ENCODE assay signal across 11 cellular contexts in the genomic region with DNA sequence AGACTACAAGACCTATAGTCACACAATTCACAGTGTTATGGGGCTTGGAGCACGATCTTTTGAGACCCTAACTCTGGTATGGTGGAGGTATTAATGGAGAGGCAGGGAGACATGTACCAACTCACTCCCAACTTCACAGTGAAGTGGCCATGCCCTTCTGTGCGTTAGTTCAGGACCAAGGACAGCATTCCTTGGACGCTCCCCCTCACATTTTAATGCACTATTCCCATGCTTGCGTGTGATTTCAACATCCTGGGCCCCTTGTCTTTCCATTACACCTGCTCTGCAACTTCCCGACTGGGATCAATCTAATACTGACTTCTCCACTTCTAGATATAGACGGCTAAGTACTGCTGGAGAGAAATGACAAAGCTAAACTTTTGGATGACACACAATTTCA.
DNase-seq lines count a peak whose midpoint lies in the region; ATAC-seq and TF ChIP-seq lines count a peak whose summit lies in the region.
"Had no signal": no experiment of that assay in that cellular context is flagged by ENCODE, and none has a peak within 500 bp of the region (broad histone marks: within the 10 kb centered on the region; RNA-seq: fewer than 3 reads in every experiment).

No MANE protein-coding gene starts in this region.

- H3K4me3 Mint-ChIP-seq in MCF 10A (ENCODE audit: unreplicated experiment), result no peak overlapping the region
- H3K4me3 Mint-ChIP-seq in activated T-cell treated with anti-CD3 and anti-CD28 coated beads, Interleukin-2, amount 50 U/mL, for 4 hours, result no peak overlapping the region
- H3K4me3 Mint-ChIP-seq in activated CD4-positive, alpha-beta T cell treated with anti-CD3 and anti-CD28 coated beads, Interleukin-2, amount 10 ng/mL, durations not matched to agents 24 days and 14 days, result no peak overlapping the region
- H3K4me3 Mint-ChIP-seq: dendritic cell treated with granulocyte-macrophage colony-stimulating factor and Interleukin-4, amounts not matched to agents 40 ng/mL and 50 ng/mL, for 4 days had no signal

- H3K4me1 Mint-ChIP-seq in MCF 10A (ENCODE audit: insufficient read depth, unreplicated experiment), result peaks cover 16% of the 10 kb centered on the region
- no peaks in the 10 kb centered on the region for H3K4me1 Mint-ChIP-seq in activated T-cell treated with anti-CD3 and anti-CD28 coated beads, Interleukin-2, amount 50 U/mL, for 4 hours (ENCODE audit: low read depth)
- no peaks in the 10 kb centered on the region for H3K4me1 Mint-ChIP-seq in activated CD4-positive, alpha-beta T cell treated with anti-CD3 and anti-CD28 coated beads, Interleukin-2, amount 10 ng/mL, durations not matched to agents 24 days and 14 days

- no peak for TF ChIP-seq CTCF in MCF 10A (IDR thresholded peaks at IDR 0.05; ENCODE audit: unreplicated experiment)
- TF ChIP-seq CTCF in breast epithelium (IDR thresholded peaks at IDR 0.05), result no peak
- TF ChIP-seq CTCF in foreskin fibroblast (IDR thresholded peaks at IDR 0.05; ENCODE audit: low read depth, low read length), result no peak

- H3K27me3 Mint-ChIP-seq in MCF 10A (ENCODE audit: insufficient read depth, unreplicated experiment), result no peaks in the 10 kb centered on the region
- no peaks in the 10 kb centered on the region for H3K27me3 Mint-ChIP-seq in activated T-cell treated with anti-CD3 and anti-CD28 coated beads, Interleukin-2, amount 50 U/mL, for 4 hours (ENCODE audit: low read depth)
- H3K27me3 Mint-ChIP-seq in activated CD4-positive, alpha-beta T cell treated with anti-CD3 and anti-CD28 coated beads, Interleukin-2, amount 10 ng/mL, durations not matched to agents 24 days and 14 days, result no peaks in the 10 kb centered on the region
- H3K27me3 Mint-ChIP-seq: dendritic cell treated with granulocyte-macrophage colony-stimulating factor and Interleukin-4, amounts not matched to agents 40 ng/mL and 50 ng/mL, for 4 days had no signal

- H3K27ac ChIP-seq in breast epithelium, result no peak overlapping the region

- no TSS peak for BruUV-seq in MCF 10A (replicated peaks; lab: Mats Ljungman, UMichigan)

- DNase-seq in MCF 10A (ENCODE audit: unreplicated experiment) (peak; percentile 59), breast epithelium (ENCODE audit: low spot score in 2 of 2) (no peak), foreskin fibroblast (peak; percentile 28 to 70), stromal cell of bone marrow (ENCODE audit: low read depth) (peak; percentile 17), G401 (ENCODE audit: low spot score) (no peak)
- DNase-seq in activated T-cell treated with anti-CD3 and anti-CD28 coated beads, Interleukin-2, amount 50 U/mL, for 4 hours, result no peak
- DNase-seq in activated CD4-positive, alpha-beta T cell treated with anti-CD3 and anti-CD28 coated beads, Interleukin-2, amount 10 ng/mL, durations not matched to agents 24 days and 14 days, result no peak
- DNase-seq: activated T-cell treated with anti-CD3 and anti-CD28 coated beads, Interleukin-2, amount 50 U/mL, for 1 hour; stimulated activated naive CD4-positive, alpha-beta T cell had no signal

- no peaks in the 10 kb centered on the region for H3K4me1 ChIP-seq in breast epithelium

- POLR2A ChIA-PET in MCF 10A (lab: Yijun Ruan, JAX), result no interaction called here

- in situ Hi-C loops in G401 (cut with HindIII; ENCODE audit: low sequenced_read_pairs), result no loop called here

- no peak for TF ChIP-seq POLR2A in breast epithelium (IDR thresholded peaks at IDR 0.05)

- H3K27me3 ChIP-seq in breast epithelium, result no peaks in the 10 kb centered on the region

- peak; percentile 50; the same call in 1 of the 3 replicates for ATAC-seq in SK-N-SH treated with all-trans-retinoic acid at 6 μM for 48 hours
- ATAC-seq in activated T-cell treated with anti-CD3 and anti-CD28 coated beads, Interleukin-2, amount 50 U/mL, for 4 hours, result no peak

- CTCF ChIA-PET in MCF 10A (lab: Yijun Ruan, JAX), result interaction anchor here (1.1 kb wide), 1 partner anchor 10 kb away, joined by 3 read pairs; no protein-coding TSS in a partner anchor

- H3K9me3 Mint-ChIP-seq in MCF 10A (ENCODE audit: unreplicated experiment), result no peaks in the 10 kb centered on the region
- H3K9me3 Mint-ChIP-seq in activated T-cell treated with anti-CD3 and anti-CD28 coated beads, Interleukin-2, amount 50 U/mL, for 4 hours, result no peaks in the 10 kb centered on the region
- H3K9me3 Mint-ChIP-seq in activated CD4-positive, alpha-beta T cell treated with anti-CD3 and anti-CD28 coated beads, Interleukin-2, amount 10 ng/mL, durations not matched to agents 24 days and 14 days, result no peaks in the 10 kb centered on the region
- H3K9me3 Mint-ChIP-seq: dendritic cell treated with granulocyte-macrophage colony-stimulating factor and Interleukin-4, amounts not matched to agents 40 ng/mL and 50 ng/mL, for 4 days had no signal

- H3K9me3 ChIP-seq in breast epithelium, result no peaks in the 10 kb centered on the region

- intact Hi-C loops in MCF 10A (cut with micrococcal nuclease) (no loop called here), breast epithelium (cut with DNase I; ENCODE audit: low total_unique reads) (no loop called here)
- intact Hi-C loops in activated CD4-positive, alpha-beta T cell treated with anti-CD3 and anti-CD28 coated beads, Interleukin-2, amount 10 ng/mL, durations not matched to agents 24 days and 14 days (cut with micrococcal nuclease), result no loop called here

- H3K36me3 Mint-ChIP-seq in MCF 10A (ENCODE audit: insufficient read depth, unreplicated experiment), result no peaks in the 10 kb centered on the region
- no peaks in the 10 kb centered on the region for H3K36me3 Mint-ChIP-seq in activated T-cell treated with anti-CD3 and anti-CD28 coated beads, Interleukin-2, amount 50 U/mL, for 4 hours (ENCODE audit: insufficient read depth)
- H3K36me3 Mint-ChIP-seq in activated CD4-positive, alpha-beta T cell treated with anti-CD3 and anti-CD28 coated beads, Interleukin-2, amount 10 ng/mL, durations not matched to agents 24 days and 14 days (ENCODE audit: low read depth), result no peaks in the 10 kb centered on the region

- H3K36me3 ChIP-seq in breast epithelium, result no peaks in the 10 kb centered on the region

- H3K4me3 ChIP-seq in breast epithelium, result no peak overlapping the region
- no peak overlapping the region for H3K4me3 ChIP-seq in foreskin fibroblast (ENCODE audit: low read depth in 1 of 2, low read length in 2 of 2)

- no peak overlapping the region for H3K27ac Mint-ChIP-seq in MCF 10A (ENCODE audit: low read depth, unreplicated experiment)
- no peak overlapping the region for H3K27ac Mint-ChIP-seq in activated CD4-positive, alpha-beta T cell treated with anti-CD3 and anti-CD28 coated beads, Interleukin-2, amount 10 ng/mL, durations not matched to agents 24 days and 14 days
- H3K27ac Mint-ChIP-seq: dendritic cell treated with granulocyte-macrophage colony-stimulating factor and Interleukin-4, amounts not matched to agents 40 ng/mL and 50 ng/mL, for 4 days had no signal

TF ChIP-seq in SK-N-SH treated with all-trans-retinoic acid at 6 μM for 48 hours, 23 proteins besides CTCF, POLR2A, EP300 and RAD21:
- TF ChIP-seq ESRRG (CRISPR knock-in tag; IDR thresholded peaks at IDR 0.05), result no peak
- peak; percentile 37; the same call in 1 of the 2 replicates for TF ChIP-seq SNAI2 (CRISPR knock-in tag; IDR thresholded peaks at IDR 0.05)
- no peak for TF ChIP-seq ZNF8 (CRISPR knock-in tag; IDR thresholded peaks at IDR 0.05)

Comparison
In these comparisons a context has a peak if more than half of its experiments do, and no peak if none do; other contexts are left out.
1. DNase-seq: peak in MCF 10A (single experiment), foreskin fibroblast (2 of 2) and stromal cell of bone marrow (single experiment); none in breast epithelium (0 of 2), G401 (single experiment), activated T-cell treated with anti-CD3 and anti-CD28 coated beads, Interleukin-2, amount 50 U/mL, for 4 hours (single experiment) and activated CD4-positive, alpha-beta T cell treated with anti-CD3 and anti-CD28 coated beads, Interleukin-2, amount 10 ng/mL, durations not matched to agents 24 days and 14 days (single experiment).